ENCODE assay signal across 8 cellular contexts in the genomic region with DNA sequence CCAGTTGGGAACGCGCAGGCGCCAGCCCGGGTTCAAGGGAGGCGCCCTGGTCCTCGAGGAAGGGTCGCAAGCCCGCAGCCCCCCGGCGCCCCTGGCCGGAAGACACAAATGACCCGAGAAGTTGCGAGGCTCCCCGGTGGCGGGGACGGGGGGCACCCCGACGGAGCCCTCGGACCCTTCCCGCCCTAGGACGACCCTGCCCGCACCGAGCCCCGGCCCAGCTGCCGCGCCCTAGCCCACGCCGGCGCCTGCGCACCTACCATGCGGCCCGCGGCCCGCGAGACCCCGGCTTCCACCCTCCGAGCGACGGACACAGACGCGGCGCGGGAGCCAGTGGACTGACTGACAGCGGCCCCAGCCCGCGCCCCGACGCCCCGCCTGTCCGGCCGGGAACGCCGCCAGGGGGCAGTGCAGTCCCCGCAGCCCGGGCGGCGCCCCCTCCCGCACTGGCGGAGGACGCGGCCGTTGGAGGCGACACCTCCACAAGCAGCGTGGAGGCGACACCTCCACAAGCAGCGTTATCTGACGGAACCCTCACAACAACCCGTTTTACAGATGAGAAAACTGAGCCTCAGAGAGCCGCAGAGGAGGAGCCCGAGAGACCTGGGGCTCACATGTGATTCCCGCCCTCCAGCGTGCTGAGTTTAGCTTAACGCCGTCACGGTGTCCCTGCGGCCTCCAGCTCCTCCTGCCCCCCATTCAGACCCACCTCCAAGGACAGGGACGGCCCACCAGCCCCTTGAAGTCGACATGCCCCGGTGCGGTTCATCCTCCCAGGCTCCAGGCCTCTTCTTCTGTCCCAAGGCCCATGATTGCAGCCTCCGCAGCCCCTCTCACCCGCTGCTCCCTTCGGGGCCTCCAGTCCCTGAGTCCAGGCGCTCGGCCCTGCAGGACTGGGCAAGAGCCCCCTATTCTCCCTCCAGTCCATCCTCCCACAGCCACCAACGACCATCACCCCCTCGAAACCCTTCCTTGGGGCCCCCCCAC. TPM values are rescaled to one million over a fixed set of nuclear protein-coding genes. Genes with fewer than 3 reads are reported as not detected.
DNase-seq lines count a peak whose midpoint lies in the region; ATAC-seq and TF ChIP-seq lines count a peak whose summit lies in the region.

Gene NMUR1 (minus strand): TSS at position 347 of the 987 bp plus-strand sequence. CDS start 84 bp downstream, at position 263.

- TF ChIP-seq CTCF in GM12875 (IDR thresholded peaks at IDR 0.05; ENCODE audit: borderline replicate concordance, insufficient read depth, low read depth, low read length), result peak; percentile 95
- TF ChIP-seq CTCF in coronary artery (IDR thresholded peaks at IDR 0.05), result peak; percentile 88

- peaks cover 5% of the 10 kb centered on the region; the same call in 1 of the 2 replicates for H3K4me1 ChIP-seq in HUES48 (ENCODE audit: control insufficient read depth, insufficient read depth, low read length)
- peaks cover 3% of the 10 kb centered on the region for H3K4me1 ChIP-seq in mesendoderm (ENCODE audit: control insufficient read depth, low read depth, low read length)

- H3K36me3 ChIP-seq in HUES48 (ENCODE audit: control insufficient read depth, insufficient read depth, low read length) (no peaks in the 10 kb centered on the region), mesendoderm (ENCODE audit: control insufficient read depth, insufficient read depth, low read length) (no peaks in the 10 kb centered on the region)

- no peak for ATAC-seq in GM18861 (IDR thresholded peaks at IDR 0.05; ENCODE audit: unreplicated experiment)

- H3K27me3 ChIP-seq in HUES48 (ENCODE audit: control insufficient read depth, insufficient read depth, low read length), result peaks cover 21% of the 10 kb centered on the region
- peaks cover 2% of the 10 kb centered on the region for H3K27me3 ChIP-seq in mesendoderm (ENCODE audit: insufficient read depth, low read length, poor library complexity)

- H3K18ac ChIP-seq in mesendoderm (ENCODE audit: low read length), result peak within 1 kb of the TSS; percentile 63

- H3K9ac ChIP-seq in HUES48 (ENCODE audit: low read depth, low read length) (no peak within 1 kb of the TSS), mesendoderm (ENCODE audit: low read length) (peak within 1 kb of the TSS; percentile 52)

- H2BK15ac ChIP-seq in mesendoderm (replicated peaks; ENCODE audit: low read depth), result no peak within 1 kb of the TSS

- H3K79me2 ChIP-seq in mesendoderm (ENCODE audit: control insufficient read depth, insufficient read depth, low read length), result no peaks in the 10 kb centered on the region

- DNase-seq in activated CD4-positive, alpha-beta T cell treated with anti-CD3 and anti-CD28 coated beads for 24 hours (ENCODE audit: low read depth in 2 of 2), result peak; percentile 54 to 61
- DNase-seq in coronary artery (ENCODE audit: low spot score) (no peak), mesendoderm (peak; percentile 74), cortex of kidney (lab: John Stamatoyannopoulos, UW) (no peak)
- DNase-seq in stimulated activated CD8-positive, alpha-beta memory T cell treated with anti-CD3 and anti-CD28 coated beads, Interleukin-15, amount 100 ng/mL, for 48 hours (ENCODE audit: low read depth in 2 of 2), result peak; percentile 63 to 65

- H3K9me3 ChIP-seq in HUES48 (ENCODE audit: control insufficient read depth, insufficient read depth, low read length), result no peaks in the 10 kb centered on the region

- H2BK120ac ChIP-seq in mesendoderm (ENCODE audit: low read depth, low read length), result no peak within 1 kb of the TSS

- H3K4ac ChIP-seq in mesendoderm (ENCODE audit: low read depth, low read length), result peak within 1 kb of the TSS; percentile 2

- peak within 1 kb of the TSS; percentile 56 for H3K4me3 ChIP-seq in GM12875 (ENCODE audit: low read depth, low read length)
- peak within 1 kb of the TSS; percentile 58 for H3K4me3 ChIP-seq in HUES48 (ENCODE audit: low read depth, low read length)
- peak within 1 kb of the TSS; percentile 72 for H3K4me3 ChIP-seq in coronary artery
- no peak within 1 kb of the TSS for H3K4me3 ChIP-seq in mesendoderm (ENCODE audit: low read length)

- H2BK5ac ChIP-seq in mesendoderm (ENCODE audit: low read length), result no peak within 1 kb of the TSS

- H3K79me1 ChIP-seq in mesendoderm (ENCODE audit: low read length), result no peaks in the 10 kb centered on the region

- H3K4me2 ChIP-seq in mesendoderm (ENCODE audit: low read length), result peak within 1 kb of the TSS; percentile 50

- H3K56ac ChIP-seq in mesendoderm (ENCODE audit: low read length), result peak within 1 kb of the TSS; percentile 77

- H4K8ac ChIP-seq in mesendoderm (ENCODE audit: low read depth, low read length), result no peak within 1 kb of the TSS

- H4K5ac ChIP-seq in mesendoderm (ENCODE audit: low read length), result no peak within 1 kb of the TSS

- H3K23ac ChIP-seq in mesendoderm (ENCODE audit: low read length), result no peak within 1 kb of the TSS

- H3K27ac ChIP-seq in HUES48 (ENCODE audit: low read depth, low read length) (no peak within 1 kb of the TSS), coronary artery (no peak within 1 kb of the TSS), mesendoderm (ENCODE audit: low read depth, low read length) (no peak within 1 kb of the TSS)

- no peak within 1 kb of the TSS for H2AK5ac ChIP-seq in mesendoderm (ENCODE audit: low read length)

- no CpG with 5 or more reads among the region's 87 CpGs for WGBS in mesendoderm (ENCODE audit: extremely low coverage, insufficient coverage, low lambda C conversion rate)

RNA-seq across cellular contexts. Expression of gene NMUR1, which starts in this region (rescaled TPM):
- polyA plus RNA-seq in mesendoderm (2013, experiment 1 of 2), result 0.15 TPM
- 0.20 TPM for polyA plus RNA-seq in mesendoderm (2013, experiment 2 of 2)

Comparison
In these comparisons a context has a peak if more than half of its experiments do, and no peak if none do; other contexts are left out.
1. DNase-seq: peak in activated CD4-positive, alpha-beta T cell treated with anti-CD3 and anti-CD28 coated beads for 24 hours (2 of 2), mesendoderm (single experiment) and stimulated activated CD8-positive, alpha-beta memory T cell treated with anti-CD3 and anti-CD28 coated beads, Interleukin-15, amount 100 ng/mL, for 48 hours (2 of 2); none in coronary artery (single experiment) and cortex of kidney (single experiment).